ENCODE assay signal across 35 cellular contexts in the genomic region with DNA sequence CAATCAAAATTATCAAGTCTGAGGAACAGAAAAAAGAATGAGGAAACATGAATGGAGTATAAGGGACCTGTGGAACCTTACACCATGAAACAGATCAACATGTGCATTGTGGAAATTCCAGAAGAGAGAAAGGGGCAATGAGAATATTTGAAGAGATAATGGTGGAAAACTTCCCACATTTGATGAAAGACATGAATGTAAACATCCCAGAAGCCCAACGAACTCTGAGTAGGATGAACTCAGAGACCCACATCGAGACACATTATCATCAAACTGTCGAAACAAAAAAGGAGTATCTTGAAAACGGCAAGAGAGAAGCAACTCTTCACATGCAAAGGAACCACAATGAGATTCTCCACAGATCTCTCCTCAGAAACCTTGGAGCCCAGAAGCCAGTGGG.
"Had no signal": no experiment of that assay in that cellular context is flagged by ENCODE, and none has a peak within 500 bp of the region (broad histone marks: within the 10 kb centered on the region; RNA-seq: fewer than 3 reads in every experiment).

No MANE protein-coding gene starts in this region.

- DNase-seq: Kasumi-1, MG63, MM.1S, MV-4-11, NCI-H1048, NCI-H1092, NCI-H1092 treated with DMSO at 0.1 percent for 48 hours, NCI-H1105, NCI-H1105 treated with DMSO at 0.1 percent for 48 hours, NCI-H1417, NCI-H1417 treated with DMSO at 0.1 percent for 48 hours, NCI-H1436, NCI-H1436 treated with DMSO at 0.1 percent for 48 hours, NCI-H146, NCI-H1694, NCI-H1694 treated with DMSO at 0.1 percent for 48 hours, NCI-H187, NCI-H187 treated with DMSO at 0.1 percent for 48 hours, NCI-H1930, NCI-H2029, NCI-H2029 treated with DMSO at 0.1 percent for 48 hours, NCI-H2081, NCI-H2081 treated with DMSO at 0.1 percent for 48 hours, NCI-H2107, NCI-H2171, NCI-H2171 treated with DMSO at 0.1 percent for 48 hours, NCI-H2227 treated with DMSO at 0.1 percent for 48 hours, NCI-H226, NCI-H345, NCI-H446, NCI-H446 treated with DMSO at 0.1 percent for 48 hours, NCI-H510A, NCI-H510A treated with DMSO at 0.1 percent for 48 hours, NCI-H524 had no signal

- H3K4me2 ChIP-seq: KMS-11 had no signal

- H3K9ac ChIP-seq: KMS-11 had no signal

- H3K9me3 ChIP-seq: MG63 had no signal

- H3K4me3 ChIP-seq: MG63 had no signal

- H3K27ac ChIP-seq: KMS-11 had no signal

- H3K36me3 ChIP-seq: MG63 had no signal

- H3K27me3 ChIP-seq: MG63 had no signal
